ENCODE assay signal across 33 cellular contexts in the genomic region with DNA sequence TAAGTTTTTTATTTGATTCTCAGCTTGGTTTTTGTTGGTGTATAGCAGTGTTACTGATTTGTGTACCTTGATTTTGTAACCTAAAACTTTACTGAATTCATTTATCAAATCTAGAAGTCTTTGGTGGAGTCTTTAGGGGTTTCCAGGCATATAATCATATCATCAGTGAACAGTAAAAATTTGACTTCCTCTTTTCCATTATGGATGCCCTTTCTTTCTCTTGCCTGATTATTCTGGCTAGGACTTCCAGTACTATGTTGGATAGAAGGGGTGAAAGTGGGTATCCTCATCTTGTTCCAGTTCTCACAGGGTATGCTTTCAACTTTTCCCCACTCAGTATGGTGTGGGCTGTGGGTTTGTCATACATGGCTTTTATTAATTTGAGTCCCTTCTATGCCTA. TPM values are rescaled to one million over a fixed set of nuclear protein-coding genes. Genes with fewer than 3 reads are reported as not detected.
"Had no signal": no experiment of that assay in that cellular context is flagged by ENCODE, and none has a peak within 500 bp of the region (broad histone marks: within the 10 kb centered on the region; RNA-seq: fewer than 3 reads in every experiment).

No MANE protein-coding gene starts in this region.

- H3K36me3 ChIP-seq: ascending aorta, cardiac muscle cell, WERI-Rb-1 had no signal

- ATAC-seq: activated CD4-positive, alpha-beta T cell treated with anti-CD3 and anti-CD28 coated beads for 36 hours; activated CD4-positive, CD25-positive, alpha-beta regulatory T cell treated with anti-CD3 and anti-CD28 coated beads, Interleukin-2, amount 50 U/mL, for 24 hours; activated CD8-positive, alpha-beta memory T cell treated with anti-CD3 and anti-CD28 coated beads, Interleukin-2, amount 10 ng/mL, durations not matched to agents 7 days and 5 days; activated CD8-positive, alpha-beta T cell treated with anti-CD3 and anti-CD28 coated beads, Interleukin-2, amount 10 ng/mL, durations not matched to agents 7 days and 5 days; activated naive CD8-positive, alpha-beta T cell treated with anti-CD3 and anti-CD28 coated beads, Interleukin-2, amount 50 U/mL, for 24 hours; WTC11 had no signal

- DNase-seq: activated CD4-positive, alpha-beta memory T cell treated with anti-CD3 and anti-CD28 coated beads, Interleukin-2, amount 10 ng/mL, durations not matched to agents 7 days and 5 days; activated CD4-positive, alpha-beta T cell treated with anti-CD3 and anti-CD28 coated beads for 1 hour; activated CD4-positive, alpha-beta T cell treated with anti-CD3 and anti-CD28 coated beads for 36 hours; activated CD4-positive, alpha-beta T cell treated with anti-CD3 and anti-CD28 coated beads for 48 hours; activated CD4-positive, alpha-beta T cell treated with anti-CD3 and anti-CD28 coated beads, Interleukin-2, amount 10 ng/mL, durations not matched to agents 7 days and 5 days; activated CD4-positive, alpha-beta T cell treated with anti-CD3 and anti-CD28 coated beads, Interleukin-2, amount 50 U/mL, for 48 hours; activated CD4-positive, CD25-positive, alpha-beta regulatory T cell; activated CD8-positive, alpha-beta memory T cell treated with anti-CD3 and anti-CD28 coated beads for 24 hours; activated CD8-positive, alpha-beta memory T cell treated with anti-CD3 and anti-CD28 coated beads, Interleukin-2, amount 10 ng/mL, durations not matched to agents 7 days and 5 days; activated CD8-positive, alpha-beta memory T cell treated with anti-CD3 and anti-CD28 coated beads, Interleukin-2, amount 50 U/mL, for 48 hours; activated CD8-positive, alpha-beta T cell treated with anti-CD3 and anti-CD28 coated beads, Interleukin-2, amount 10 ng/mL, durations not matched to agents 7 days and 5 days; activated effector memory CD4-positive, alpha-beta T cell treated with Interleukin-2 at 50 U/mL for 16 hours; activated gamma-delta T cell; activated naive CD4-positive, alpha-beta T cell treated with anti-CD3 and anti-CD28 coated beads, Interleukin-2, amount 10 ng/mL, durations not matched to agents 7 days and 5 days; activated naive CD4-positive, alpha-beta T cell treated with Interleukin-2 at 50 U/mL for 16 hours; activated naive CD8-positive, alpha-beta T cell treated with anti-CD3 and anti-CD28 coated beads, Interleukin-2, amount 10 ng/mL, durations not matched to agents 7 days and 5 days; activated naive CD8-positive, alpha-beta T cell treated with anti-CD3 and anti-CD28 coated beads, Interleukin-2, amount 50 U/mL, for 24 hours; activated T-cell treated with anti-CD3 and anti-CD28 coated beads, Interleukin-2, amount 50 U/mL, for 24 hours; activated T-cell treated with anti-CD3 and anti-CD28 coated beads, Interleukin-2, amount 50 U/mL, for 48 hours; amygdala; anterior cingulate cortex; caudate nucleus; cerebellar nuclear complex; T-helper 1 cell; T-helper 2 cell; T-helper 9 cell; WERI-Rb-1 had no signal

- H3K4me3 ChIP-seq: ascending aorta, cardiac muscle cell had no signal

- H3K4me1 ChIP-seq: ascending aorta had no signal

- FAIRE-seq: bronchial epithelial cell had no signal

- H3K27me3 ChIP-seq: ascending aorta, cardiac muscle cell had no signal

- H3K27ac ChIP-seq: ascending aorta, cardiac muscle cell, WERI-Rb-1 had no signal

RNA-seq across cellular contexts. Expression of a gene that starts 23.6 kb away (rescaled TPM):
- total RNA-seq: activated CD4-positive, alpha-beta memory T cell treated with anti-CD3 and anti-CD28 coated beads, Interleukin-2, amount 10 ng/mL, durations not matched to agents 7 days and 5 days; activated CD4-positive, alpha-beta T cell treated with anti-CD3 and anti-CD28 coated beads for 36 hours; activated CD4-positive, alpha-beta T cell treated with anti-CD3 and anti-CD28 coated beads, Interleukin-2, amount 10 ng/mL, durations not matched to agents 7 days and 5 days; activated CD8-positive, alpha-beta memory T cell treated with anti-CD3 and anti-CD28 coated beads, Interleukin-2, amount 10 ng/mL, durations not matched to agents 7 days and 5 days; activated CD8-positive, alpha-beta T cell treated with anti-CD3 and anti-CD28 coated beads, Interleukin-2, amount 10 ng/mL, durations not matched to agents 7 days and 5 days; activated naive CD8-positive, alpha-beta T cell treated with anti-CD3 and anti-CD28 coated beads, Interleukin-2, amount 10 ng/mL, durations not matched to agents 7 days and 5 days; activated T-helper 2 cell treated with anti-CD3 and anti-CD28 coated beads, Interferon-gamma antibody, Interleukin-2, Interleukin-4, amounts not matched to agents 10 μg/mL and 5 μg/mL and 100 μg/mL, durations not matched to agents 14 hours and 24 hours and 36 hours; ascending aorta; WTC11 had no signal
